In the genomic region with DNA sequence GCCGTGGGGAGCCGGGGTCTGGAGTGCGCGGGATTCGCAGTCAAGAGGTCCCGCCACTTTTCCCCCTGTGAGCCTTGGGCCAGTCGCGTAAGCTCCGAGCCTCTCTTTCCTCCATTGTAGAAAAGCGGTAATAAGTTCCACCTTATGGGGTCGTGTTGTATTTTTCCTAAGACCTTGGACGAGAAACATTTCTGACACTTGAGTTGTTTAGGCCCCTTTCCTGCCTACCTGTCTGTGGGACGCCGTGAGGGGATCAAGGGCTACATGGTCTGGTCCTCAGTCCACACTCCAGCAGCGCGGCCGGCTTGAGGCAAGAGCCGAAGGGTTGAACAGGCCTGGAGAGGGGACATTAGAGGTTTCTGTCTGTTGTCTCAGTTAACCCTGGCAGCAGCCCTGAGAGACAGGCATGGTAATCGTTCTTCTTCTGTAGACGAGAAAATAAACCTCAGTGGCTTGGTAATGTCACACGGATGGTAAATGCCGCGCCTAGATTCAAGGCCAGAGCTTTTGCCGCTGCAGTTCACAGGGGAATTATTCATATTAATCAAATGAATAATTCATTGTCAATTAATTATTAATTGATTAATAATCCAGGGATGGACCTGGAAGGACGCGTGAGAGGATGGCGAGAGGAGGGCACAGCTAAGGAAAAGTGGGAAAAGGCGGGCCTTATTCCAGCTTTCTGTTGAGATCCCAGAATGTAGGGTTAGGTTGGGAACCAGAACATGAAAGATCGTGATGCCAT, we compare ENCODE assay signal across 8 cellular contexts. TPM values are rescaled to one million over a fixed set of nuclear protein-coding genes. Genes with fewer than 3 reads are reported as not detected.
DNase-seq lines count a peak whose midpoint lies in the region; TF ChIP-seq lines count a peak whose summit lies in the region.

No MANE protein-coding gene starts in this region.

- DNase-seq in DMS53 treated with DMSO at 0.1 percent for 48 hours (lab: John Stamatoyannopoulos, UW; ENCODE audit: unreplicated experiment) (peak; percentile 36), HEK293T (ENCODE audit: extremely low spot score) (no peak), fibroblast of villous mesenchyme (ENCODE audit: low read depth) (peak; percentile 7), DMS153 (lab: John Stamatoyannopoulos, UW) (no peak), NOMO-1 treated with DMSO at 0.1 percent for 48 hours (lab: John Stamatoyannopoulos, UW; ENCODE audit: unreplicated experiment) (no peak), AG08396 (ENCODE audit: low spot score) (no peak)

- CTCF ChIA-PET in HEK293T (lab: Yijun Ruan, JAX) = interaction anchor here (1.0 to 1.4 kb wide), 3 partner anchors 40 to 77 kb away, joined by 3 to 6 read pairs (median 4); no protein-coding TSS in a partner anchor

- H3K9me3 ChIP-seq in SU-DHL-6 (ENCODE audit: insufficient read depth, low read length) = no peaks in the 10 kb centered on the region
- H3K9me3 ChIP-seq in skeletal muscle satellite cell (replicated peaks; ENCODE audit: low read length) = no peaks in the 10 kb centered on the region

- H3K27me3 ChIP-seq in SU-DHL-6 (ENCODE audit: low read length) (no peaks in the 10 kb centered on the region), skeletal muscle satellite cell (ENCODE audit: control insufficient read depth, insufficient read depth, low read length) (no peaks in the 10 kb centered on the region)

- peaks cover 22% of the 10 kb centered on the region for H3K4me1 ChIP-seq in skeletal muscle satellite cell (ENCODE audit: control insufficient read depth, insufficient read depth, low read length)

- H4K20me1 ChIP-seq in SU-DHL-6 (ENCODE audit: low read depth, low read length) = peaks cover 8% of the 10 kb centered on the region; the same call in 1 of the 2 replicates

- H3K9ac ChIP-seq in SU-DHL-6 (ENCODE audit: low read length) = peak overlapping the region; percentile 93
- peak overlapping the region; percentile 96 for H3K9ac ChIP-seq in skeletal muscle satellite cell (ENCODE audit: low read depth, low read length)

- H3K9me2 ChIP-seq in SU-DHL-6 (replicated peaks; ENCODE audit: insufficient read depth, low read length) = no peaks in the 10 kb centered on the region

- peak overlapping the region; percentile 88 for H3K27ac ChIP-seq in SU-DHL-6 (ENCODE audit: low read depth, low read length)

- POLR2A ChIA-PET in HEK293T (lab: Yijun Ruan, JAX) = interaction anchor here (0.7 to 2.8 kb wide), 19 partner anchors 8 to 330 kb away, joined by 3 to 27 read pairs (median 4); a partner anchor contains a TSS

- H3K4me3 ChIP-seq in SU-DHL-6 (ENCODE audit: insufficient read depth, low read length, poor library complexity, severe bottlenecking) (peak overlapping the region; percentile 92), fibroblast of villous mesenchyme (ENCODE audit: low read depth, low read length) (peak overlapping the region; percentile 95), skeletal muscle satellite cell (ENCODE audit: low read length) (peak overlapping the region; percentile 85)

- H3K79me2 ChIP-seq in SU-DHL-6 (ENCODE audit: insufficient read depth, low read length) = peaks cover 76% of the 10 kb centered on the region

- peaks cover 5% of the 10 kb centered on the region for H3F3A ChIP-seq in SU-DHL-6 (ENCODE audit: insufficient read depth)

- peak overlapping the region; percentile 86 for H2AFZ ChIP-seq in SU-DHL-6 (ENCODE audit: low read depth, low read length, severe bottlenecking)

- peaks cover 12% of the 10 kb centered on the region; the same call in 1 of the 2 replicates for H3K36me3 ChIP-seq in SU-DHL-6 (ENCODE audit: low read length)
- peaks cover 33% of the 10 kb centered on the region for H3K36me3 ChIP-seq in skeletal muscle satellite cell (ENCODE audit: insufficient read depth, low read length)

- H3K4me2 ChIP-seq in SU-DHL-6 (ENCODE audit: low read depth, low read length, poor library complexity, severe bottlenecking) (peak overlapping the region; percentile 94), skeletal muscle satellite cell (ENCODE audit: low read length) (peak overlapping the region; percentile 96)

- TF ChIP-seq CTCF in SU-DHL-6 (IDR thresholded peaks at IDR 0.05; ENCODE audit: insufficient read depth, low read length, poor library complexity, severe bottlenecking) (no peak), fibroblast of villous mesenchyme (IDR thresholded peaks at IDR 0.05; ENCODE audit: insufficient read depth, low read depth, low read length) (no peak)

TF ChIP-seq in HEK293T, 16 proteins besides CTCF, POLR2A, EP300 and RAD21:
- TF ChIP-seq L3MBTL2 (conservative IDR thresholded peaks at IDR 0.05) = peak; percentile 50; the same call in 1 of the 2 replicates
- TF ChIP-seq TARDBP (IDR thresholded peaks at IDR 0.05) = no peak

RNA-seq across cellular contexts. Expression of a gene that starts 0.5 kb away (rescaled TPM):
- total RNA-seq in fibroblast of villous mesenchyme = 23.8 and 27.6 TPM in 2 replicates
- 28.4 and 30.7 TPM in 2 replicates for total RNA-seq in skeletal muscle satellite cell (2012; rRNA removed)

RNA-seq across cellular contexts. Expression of a gene that starts 0.9 kb away (rescaled TPM):
- 40.6 and 76.4 TPM in 2 replicates for total RNA-seq in fibroblast of villous mesenchyme
- 56.5 and 69.9 TPM in 2 replicates for total RNA-seq in skeletal muscle satellite cell (2012; rRNA removed)

RNA-seq across cellular contexts. Expression of a gene that starts 23.5 kb away (rescaled TPM):
- 190 and 244 TPM in 2 replicates for total RNA-seq in fibroblast of villous mesenchyme
- total RNA-seq in skeletal muscle satellite cell (2012; rRNA removed) = 52.4 and 146 TPM in 2 replicates

RNA-seq across cellular contexts. Expression of a gene that starts 34.8 kb away (rescaled TPM):
- total RNA-seq in fibroblast of villous mesenchyme = 713 and 741 TPM in 2 replicates
- 86.9 and 305 TPM in 2 replicates for total RNA-seq in skeletal muscle satellite cell (2012; rRNA removed)

RNA-seq across cellular contexts. Expression of a gene that starts 40.8 kb away (rescaled TPM):
- 2.6 and 9.7 TPM in 2 replicates for total RNA-seq in fibroblast of villous mesenchyme
- under 0.01 and 0.66 TPM in 2 replicates for total RNA-seq in skeletal muscle satellite cell (2012; rRNA removed)

Comparison
In these comparisons a context has a peak if more than half of its experiments do, and no peak if none do; other contexts are left out.
1. DNase-seq: peak in DMS53 treated with DMSO at 0.1 percent for 48 hours (single experiment) and fibroblast of villous mesenchyme (single experiment); none in HEK293T (single experiment), DMS153 (single experiment), NOMO-1 treated with DMSO at 0.1 percent for 48 hours (single experiment) and AG08396 (single experiment).
2. Peak in every context shown above with its lines, with median percentiles within 50 percentile points of each other: H3K4me3 ChIP-seq.